ENCODE assay signal across 12 cellular contexts in the genomic region with DNA sequence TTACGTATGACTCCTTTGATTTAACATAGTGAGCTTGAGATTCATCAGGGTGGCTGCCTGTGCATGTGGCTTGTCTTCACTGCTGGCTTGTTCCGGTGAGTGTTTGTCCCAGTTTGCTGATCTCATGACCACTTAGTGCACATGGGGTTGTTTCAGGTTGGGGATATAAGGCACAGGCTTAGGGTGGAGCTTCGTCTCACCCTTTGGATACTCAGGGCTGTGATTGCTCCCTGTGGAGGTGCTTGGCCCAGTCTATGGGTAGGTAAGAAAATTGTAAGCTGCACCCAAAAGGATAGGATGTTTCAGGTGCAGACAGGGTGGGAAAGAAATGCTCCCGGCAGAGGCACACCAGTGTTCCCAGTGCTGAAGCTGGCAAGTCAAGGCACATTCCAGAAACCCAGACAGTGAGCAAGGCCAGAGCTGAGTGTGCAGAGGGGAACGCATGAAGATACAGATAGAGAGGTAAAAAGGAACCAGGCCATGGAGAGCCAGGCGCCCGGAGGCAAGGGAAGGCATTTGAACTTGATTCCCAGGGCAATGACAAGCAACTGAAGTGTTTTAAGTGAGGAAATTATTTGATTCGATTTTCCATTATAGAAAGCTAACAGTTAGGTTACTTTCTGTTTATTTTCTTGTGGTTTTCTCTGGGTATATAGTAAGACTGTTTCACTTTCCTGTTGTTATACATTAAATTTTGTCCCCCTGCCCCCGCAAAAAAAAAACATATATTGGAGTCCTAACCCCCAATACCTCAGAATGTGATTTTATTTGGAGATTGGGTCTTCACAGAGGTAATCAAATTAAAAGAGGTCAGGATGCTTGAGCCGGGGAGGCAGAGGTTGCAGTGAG.
DNase-seq lines count a peak whose midpoint lies in the region; ATAC-seq, FAIRE-seq and TF ChIP-seq lines count a peak whose summit lies in the region.
"Had no signal": no experiment of that assay in that cellular context is flagged by ENCODE, and none has a peak within 500 bp of the region (broad histone marks: within the 10 kb centered on the region; RNA-seq: fewer than 3 reads in every experiment).

No MANE protein-coding gene starts in this region.

- peaks cover 0 to 39% (median 6%) of the 10 kb centered on the region in 10 experiments; a peak in 14 of 20 replicates for H3K4me1 ChIP-seq in BLaER1 treated with 17β-estradiol and CSF1 and Interleukin-3, amounts not matched to agents 10 nM and 100 nM

- DNase-seq in M059J (ENCODE audit: low read depth) (peak; percentile 49), cardiac fibroblast (ENCODE audit: low read depth in 2 of 2) (peak; percentile 18 to 46), islet precursor cell (peak; percentile 80), medulla oblongata (ENCODE audit: extremely low spot score) (no peak), germinal center (ENCODE audit: low spot score) (no peak), HTR-8/SVneo (ENCODE audit: insufficient read length, low spot score) (no peak)
- DNase-seq: NCI-H226, transverse colon had no signal

- no peak for TF ChIP-seq CTCF in cardiac fibroblast (IDR thresholded peaks at IDR 0.05; ENCODE audit: low read depth, low read length)

- no peak for FAIRE-seq in HTR-8/SVneo (lab: Jason Lieb, UNC)
- FAIRE-seq: D721Med, GM12892 had no signal

- no peak overlapping the region for H3K4me3 ChIP-seq in BLaER1 treated with 17β-estradiol and CSF1 and Interleukin-3, amounts not matched to agents 10 nM and 100 nM
- H3K4me3 ChIP-seq in cardiac fibroblast (replicated peaks in 1 of 2; ENCODE audit: low read depth in 2 of 2, low read length in 2 of 2) = no peak overlapping the region
- H3K4me3 ChIP-seq: transverse colon had no signal

- H3K27ac ChIP-seq in BLaER1 treated with 17β-estradiol and CSF1 and Interleukin-3, amounts not matched to agents 10 nM and 100 nM = no peak overlapping the region

- H3K36me3 ChIP-seq in BLaER1 treated with 17β-estradiol and CSF1 and Interleukin-3, amounts not matched to agents 10 nM and 100 nM = no peaks in the 10 kb centered on the region
- H3K36me3 ChIP-seq: transverse colon had no signal

- H3K27me3 ChIP-seq in BLaER1 treated with 17β-estradiol and CSF1 and Interleukin-3, amounts not matched to agents 10 nM and 100 nM = no peaks in the 10 kb centered on the region
- H3K27me3 ChIP-seq: transverse colon had no signal

- peak overlapping the region in 7 of 11 experiments; percentile 7 to 43 (median 25); a peak in 8 of 22 replicates for H3K4me2 ChIP-seq in BLaER1 treated with 17β-estradiol and CSF1 and Interleukin-3, amounts not matched to agents 10 nM and 100 nM

- no peaks in the 10 kb centered on the region for H3K9me3 ChIP-seq in BLaER1 treated with 17β-estradiol and CSF1 and Interleukin-3, amounts not matched to agents 10 nM and 100 nM (replicated peaks in 1 of 11)
- H3K9me3 ChIP-seq: transverse colon had no signal

- no peak overlapping the region for H3K9ac ChIP-seq in BLaER1 treated with 17β-estradiol and CSF1 and Interleukin-3, amounts not matched to agents 10 nM and 100 nM

- ATAC-seq in GM21825 (IDR thresholded peaks at IDR 0.05; ENCODE audit: unreplicated experiment) = no peak

- no peaks in the 10 kb centered on the region for H4K20me1 ChIP-seq in BLaER1 treated with 17β-estradiol and CSF1 and Interleukin-3, amounts not matched to agents 10 nM and 100 nM

Comparison
In these comparisons a context has a peak if more than half of its experiments do, and no peak if none do; other contexts are left out.
1. DNase-seq: peak in M059J (single experiment), cardiac fibroblast (2 of 2) and islet precursor cell (single experiment); none in medulla oblongata (single experiment), germinal center (single experiment) and HTR-8/SVneo (single experiment).